In genomic region chr3:119346076-119346496, GRCh38 we compare ENCODE assay signal across 22 cellular contexts. TPM values are rescaled to one million over a fixed set of nuclear protein-coding genes. Genes with fewer than 3 reads are reported as not detected.
A peak's percentile ranks its signal among the peaks of the same experiment; 100 is the strongest.
DNase-seq lines count a peak whose midpoint lies in the region; ATAC-seq, FAIRE-seq and TF ChIP-seq lines count a peak whose summit lies in the region.
"Had no signal": no experiment of that assay in that cellular context is flagged by ENCODE, and none has a peak within 500 bp of the region (broad histone marks: within the 10 kb centered on the region; RNA-seq: fewer than 3 reads in every experiment).

No MANE protein-coding gene starts in this region.

- no peak for FAIRE-seq in urothelium cell line (lab: Jason Lieb, UNC)
- FAIRE-seq: endothelial cell of umbilical vein, GM18507, kidney, RCC 7860 had no signal

- peak overlapping the region in 1 of 2 donors; percentile 25 for H3K27ac ChIP-seq in prostate gland
- H3K27ac ChIP-seq: thoracic aorta had no signal

- 9% methylated on average over 1 of the region's 1 CpG for WGBS in prostate gland

- H3K4me3 ChIP-seq in WI38 (ENCODE audit: low read depth, low read length) (peak overlapping the region; percentile 23; the same call in 1 of the 2 replicates), prostate gland (no peak overlapping the region)
- H3K4me3 ChIP-seq: thoracic aorta had no signal

- H3K36me3 ChIP-seq in prostate gland: no peaks in the 10 kb centered on the region
- H3K36me3 ChIP-seq: thoracic aorta had no signal

- DNase-seq in H4 (ENCODE audit: low spot score): peak; percentile 34
- DNase-seq in iris pigment epithelial cell (ENCODE audit: low read depth): peak; percentile 49
- DNase-seq in prostate gland (ENCODE audit: low spot score): peak; percentile 37
- no peak for DNase-seq in urothelium cell line (ENCODE audit: low spot score)
- DNase-seq in NCI-H226: no peak
- DNase-seq: activated B cell treated with CpG ODN at 0.5 μM for 24 hours; activated CD8-positive, alpha-beta memory T cell treated with anti-CD3 and anti-CD28 coated beads, Interleukin-2, amount 50 U/mL, for 4 hours; caudate nucleus; glutamatergic neuron; kidney; naive B cell; NCI-H187; NCI-H69; stimulated activated CD4-positive, alpha-beta T cell treated with anti-CD3 and anti-CD28 coated beads, Interleukin-1b, Interleukin-23, amount 100 ng/mL, for 48 hours had no signal

- H3K4me1 ChIP-seq in prostate gland (replicated peaks): no peaks in the 10 kb centered on the region

- no peaks in the 10 kb centered on the region for H3K9me3 ChIP-seq in prostate gland
- H3K9me3 ChIP-seq: thoracic aorta had no signal

- TF ChIP-seq CTCF in WI38 (IDR thresholded peaks at IDR 0.05; ENCODE audit: low read depth, low read length): no peak
- no peak for TF ChIP-seq CTCF in prostate gland (IDR thresholded peaks at IDR 0.05)

- H3K27me3 ChIP-seq in prostate gland (replicated peaks; ENCODE audit: insufficient read depth): no peaks in the 10 kb centered on the region

- no peak for TF ChIP-seq POLR2A in prostate gland (IDR thresholded peaks at IDR 0.05)

- intact Hi-C loops in prostate gland (cut with DNase I): no loop called here

- ATAC-seq in GM18511 (IDR thresholded peaks at IDR 0.05; ENCODE audit: unreplicated experiment) (no peak), GM18868 (IDR thresholded peaks at IDR 0.05; ENCODE audit: unreplicated experiment) (no peak)
- ATAC-seq: activated naive CD4-positive, alpha-beta T cell treated with anti-CD3 and anti-CD28 coated beads, Interleukin-2, amount 50 U/mL, for 72 hours had no signal

RNA-seq across cellular contexts. Expression of gene ARHGAP31, which starts 51.9 kb away (rescaled TPM):
- total RNA-seq in H4 (2014; rRNA removed; shearing (Covaris generic)): 4.5 and 6.9 TPM in 2 replicates
- total RNA-seq in prostate gland: 10 to 100 TPM in 1 of 2 donors, 1 to 10 TPM in 1; 6.5 to 10.7 TPM

Comparison
In these comparisons a context has a peak if more than half of its experiments do, and no peak if none do; other contexts are left out.
1. DNase-seq: peak in H4 (single experiment), iris pigment epithelial cell (single experiment) and prostate gland (single experiment); none in urothelium cell line (single experiment) and NCI-H226 (single experiment).